In genomic region chr1:84753516-84754375, GRCh38 we compare ENCODE assay signal across 1 cellular context.
A peak's percentile ranks its signal among the peaks of the same experiment; 100 is the strongest.
TF ChIP-seq lines count a peak whose summit lies in the region.

No MANE protein-coding gene starts in this region.

TF ChIP-seq in K562, 482 proteins besides CTCF, POLR2A, EP300 and RAD21 (continued from another document):
- no peak for TF ChIP-seq CLOCK (CRISPR knock-in tag; IDR thresholded peaks at IDR 0.05; ENCODE audit: borderline replicate concordance)
- TF ChIP-seq HCFC1 (IDR thresholded peaks at IDR 0.05; ENCODE audit: low read depth, low read length): no peak
- peak; percentile 17 to 63; a peak in 1 of 4 replicates for TF ChIP-seq RCOR1 (IDR thresholded peaks at IDR 0.05; ENCODE audit: borderline replicate concordance in 1 of 2, low read depth in 2 of 2, low read length in 2 of 2)
- TF ChIP-seq ZNF140 (CRISPR knock-in tag; IDR thresholded peaks at IDR 0.05): no peak
- no peak for TF ChIP-seq NFE2 (IDR thresholded peaks at IDR 0.05; ENCODE audit: low read depth)
- TF ChIP-seq MEF2D (tag; conservative IDR thresholded peaks at IDR 0.05; ENCODE audit: low read depth): no peak
- peak; percentile 78 for TF ChIP-seq CC2D1A (IDR thresholded peaks at IDR 0.05)
- 0 out of 2 replicates have a peak, but pooled peaks have one; percentile 41 for TF ChIP-seq MYNN (IDR thresholded peaks at IDR 0.05)
- no peak for TF ChIP-seq MYNN (CRISPR knock-in tag; IDR thresholded peaks at IDR 0.05)
- no peak for TF ChIP-seq PRPF4 (IDR thresholded peaks at IDR 0.05; ENCODE audit: insufficient read depth, low read depth, low read length, poor library complexity, severe bottlenecking)
- TF ChIP-seq CTCFL (IDR thresholded peaks at IDR 0.05; ENCODE audit: borderline replicate concordance, insufficient read depth, low read depth, low read length, poor library complexity, severe bottlenecking): no peak
- no peak for TF ChIP-seq ZFP36 (IDR thresholded peaks at IDR 0.05; ENCODE audit: low read depth, low read length, partially characterized antibody)
- no peak for TF ChIP-seq ASH1L (IDR thresholded peaks at IDR 0.05; ENCODE audit: borderline replicate concordance, low read depth, partially characterized antibody)
- TF ChIP-seq CTBP1 (IDR thresholded peaks at IDR 0.05; ENCODE audit: borderline replicate concordance): 0 out of 2 replicates have a peak, but pooled peaks have one; percentile 27
- peak; percentile 62; the same call in 1 of the 2 replicates for TF ChIP-seq RFX1 (IDR thresholded peaks at IDR 0.05)
- no peak for TF ChIP-seq KLF6 (CRISPR knock-in tag; IDR thresholded peaks at IDR 0.05; ENCODE audit: borderline replicate concordance)
- TF ChIP-seq ARID2 (IDR thresholded peaks at IDR 0.05): peak; percentile 78
- no peak for TF ChIP-seq NFIX (CRISPR knock-in tag; IDR thresholded peaks at IDR 0.05; ENCODE audit: low read depth)
- no peak for TF ChIP-seq ELF4 (CRISPR knock-in tag; IDR thresholded peaks at IDR 0.05)
- no peak for TF ChIP-seq ZNF584 (CRISPR knock-in tag; IDR thresholded peaks at IDR 0.05; ENCODE audit: low read depth)
- TF ChIP-seq THRB (CRISPR knock-in tag; conservative IDR thresholded peaks at IDR 0.05): no peak
- no peak for TF ChIP-seq ATF1 (CRISPR knock-in tag; IDR thresholded peaks at IDR 0.05)
- 0 out of 2 replicates have a peak, but pooled peaks have one; percentile 10 for TF ChIP-seq ATF1 (tag; IDR thresholded peaks at IDR 0.05)
- TF ChIP-seq DEAF1 (CRISPR knock-in tag; IDR thresholded peaks at IDR 0.05): peak; percentile 85
TF ChIP-seq in K562: peak in this region for 16.
